In the genomic region with DNA sequence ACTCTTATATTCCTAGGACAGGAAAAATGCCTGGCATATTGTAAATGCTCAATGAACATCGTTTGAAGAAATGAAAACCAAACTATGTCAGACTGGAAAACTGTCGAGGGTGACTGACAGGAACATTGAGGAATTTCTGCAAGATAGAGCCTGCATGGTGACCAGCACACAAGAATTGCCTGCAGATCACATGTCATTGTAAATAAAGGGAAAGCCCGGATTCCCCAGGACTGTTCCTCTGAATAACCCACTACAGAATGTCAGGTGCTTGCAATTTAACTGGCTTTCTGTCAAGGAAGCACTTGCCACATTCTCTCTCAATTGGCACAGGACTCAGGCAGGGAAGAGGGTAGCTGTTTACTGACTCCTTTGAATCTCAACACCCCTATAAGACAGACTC, we compare ENCODE assay signal across 23 cellular contexts.
"Had no signal": no experiment of that assay in that cellular context is flagged by ENCODE, and none has a peak within 500 bp of the region (broad histone marks: within the 10 kb centered on the region; RNA-seq: fewer than 3 reads in every experiment).

No MANE protein-coding gene starts in this region.

- DNase-seq: islet precursor cell; left ventricle myocardium inferior; mesendoderm; naive B cell; natural killer cell; nephron progenitor cell; ovary; retina; right cardiac atrium; stimulated activated CD4-positive, alpha-beta T cell treated with anti-CD3 and anti-CD28 coated beads, Interleukin-12 subunit alpha, Interleukin-12 subunit beta, amount 100 ng/mL, for 4 hours; stimulated activated CD4-positive, alpha-beta T cell treated with anti-CD3 and anti-CD28 coated beads, Interleukin-15, amount 100 ng/mL, for 24 hours; stimulated activated CD4-positive, alpha-beta T cell treated with anti-CD3 and anti-CD28 coated beads, Interleukin-2, amount 100 ng/mL, for 24 hours; stimulated activated CD4-positive, alpha-beta T cell treated with anti-CD3 and anti-CD28 coated beads, Interleukin-4, amount 100 ng/mL, for 1 hour; stimulated activated naive B cell treated with anti-CD40 and anti-IgM and Interleukin-4, amounts not matched to agents 10 μg/mL and 1 μg/mL and 100 μg/mL, for 72 hours; stimulated activated naive CD8-positive, alpha-beta T cell treated with anti-CD3 and anti-CD28 coated beads, Interleukin-15, Interleukin-2, amounts not matched to agents 100 U/mL and 50 U/mL, for 24 hours; stomach; testis; thyroid gland; transverse colon; upper lobe of right lung had no signal

- H3K4me3 ChIP-seq: left ventricle myocardium inferior, lung, ovary, skin epidermis, stomach, testis, thyroid gland, transverse colon, upper lobe of right lung had no signal

- ATAC-seq: natural killer cell; right cardiac atrium; sciatic nerve; stimulated activated naive B cell treated with anti-CD40 and anti-IgM and Interleukin-4, amounts not matched to agents 10 μg/mL and 1 μg/mL and 100 μg/mL, for 72 hours; stimulated activated naive CD8-positive, alpha-beta T cell treated with anti-CD3 and anti-CD28 coated beads, Interleukin-15, Interleukin-2, amounts not matched to agents 100 U/mL and 50 U/mL, for 24 hours; upper lobe of right lung had no signal

- H3K9me3 ChIP-seq: left ventricle myocardium inferior, ovary, stomach, testis, thyroid gland, transverse colon, upper lobe of right lung had no signal

- H3K27ac ChIP-seq: left ventricle myocardium inferior, ovary, skin epidermis, stomach, testis, thyroid gland, transverse colon, upper lobe of right lung had no signal

- H3K4me1 ChIP-seq: left ventricle myocardium inferior, stomach, testis, thyroid gland, transverse colon, upper lobe of right lung had no signal

- H3K36me3 ChIP-seq: left ventricle myocardium inferior, ovary, stomach, thyroid gland, transverse colon, upper lobe of right lung had no signal

- H3K27me3 ChIP-seq: ovary, stomach, testis, thyroid gland, transverse colon, upper lobe of right lung had no signal
